Comparison of ENCODE assay signal across 15 cellular contexts in the genomic region with DNA sequence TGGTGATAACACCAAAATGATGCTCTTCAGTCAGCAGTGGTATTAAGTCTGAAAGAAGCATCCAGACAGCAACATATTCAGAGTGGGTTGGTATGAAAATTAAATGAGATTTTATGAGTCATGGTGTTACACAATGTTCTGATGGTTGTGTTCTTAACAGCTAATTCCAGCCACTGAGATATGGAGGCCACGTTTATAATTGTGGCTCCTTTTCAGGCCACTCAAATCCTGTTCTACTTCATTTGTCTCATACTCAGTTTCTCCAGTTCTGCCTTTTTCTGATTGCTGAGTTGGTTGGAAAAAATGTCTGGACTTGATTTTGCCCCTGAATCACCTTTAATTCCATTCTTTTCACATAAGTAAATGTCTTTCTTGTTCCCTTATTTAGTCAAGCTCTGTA.
DNase-seq lines count a peak whose midpoint lies in the region; ATAC-seq, FAIRE-seq and TF ChIP-seq lines count a peak whose summit lies in the region.
"Had no signal": no experiment of that assay in that cellular context is flagged by ENCODE, and none has a peak within 500 bp of the region (broad histone marks: within the 10 kb centered on the region; RNA-seq: fewer than 3 reads in every experiment).

No MANE protein-coding gene starts in this region.

- H3K27me3 ChIP-seq in left ventricle myocardium inferior (ENCODE audit: low read depth) (no peaks in the 10 kb centered on the region), keratinocyte (ENCODE audit: control insufficient read depth, extremely low read depth, insufficient read depth, low read length) (no peaks in the 10 kb centered on the region)
- H3K27me3 ChIP-seq: thyroid gland had no signal

- no peaks in the 10 kb centered on the region for H3K9me1 ChIP-seq in keratinocyte (ENCODE audit: control insufficient read depth, extremely low read depth, insufficient read depth, low read length)

- DNase-seq in Right ventricle myocardium superior (no peak), left ventricle myocardium inferior (no peak), cardiac fibroblast (ENCODE audit: low read depth in 2 of 2) (peak; percentile 81 to 86), keratinocyte (ENCODE audit: low read depth, low spot score) (no peak), NCI-H1048 (lab: John Stamatoyannopoulos, UW) (no peak), SW480 (ENCODE audit: low spot score) (no peak), SW 1271 (lab: John Stamatoyannopoulos, UW) (no peak)
- DNase-seq: activated CD4-positive, alpha-beta memory T cell treated with anti-CD3 and anti-CD28 coated beads, Interleukin-2, amount 10 ng/mL, durations not matched to agents 7 days and 5 days; activated gamma-delta T cell; DMS 273 treated with DMSO at 0.1 percent for 48 hours; kidney glomerular epithelial cell; naive thymus-derived CD8-positive, alpha-beta T cell; thyroid gland had no signal

- no peak overlapping the region for H3K27ac ChIP-seq in left ventricle myocardium inferior (replicated peaks)
- H3K27ac ChIP-seq in keratinocyte (ENCODE audit: control insufficient read depth, insufficient read depth, low read length) = no peak overlapping the region
- H3K27ac ChIP-seq: thyroid gland had no signal

- no peak overlapping the region for H3K9ac ChIP-seq in keratinocyte (ENCODE audit: control insufficient read depth, extremely low read depth, insufficient read depth, low read length)

- H4K20me1 ChIP-seq in keratinocyte (ENCODE audit: control insufficient read depth, extremely low read depth, insufficient read depth, low read length) = no peaks in the 10 kb centered on the region

- H3K4me1 ChIP-seq in left ventricle myocardium inferior = no peaks in the 10 kb centered on the region
- peaks cover 4% of the 10 kb centered on the region for H3K4me1 ChIP-seq in keratinocyte (ENCODE audit: control insufficient read depth, extremely low read depth, insufficient read depth, low read length)
- H3K4me1 ChIP-seq: thyroid gland had no signal

- H3K36me3 ChIP-seq in left ventricle myocardium inferior (no peaks in the 10 kb centered on the region), keratinocyte (ENCODE audit: control insufficient read depth in 2 of 2, extremely low read depth in 1 of 2, insufficient read depth in 2 of 2, low read length in 2 of 2) (no peaks in the 10 kb centered on the region)
- H3K36me3 ChIP-seq: thyroid gland had no signal

- dilution Hi-C loops in keratinocyte (cut with MboI; ENCODE audit: extremely low pct_ligation_motif_present, low sequenced_read_pairs) = no loop called here

- H3K4me3 ChIP-seq in left ventricle myocardium inferior (no peak overlapping the region), cardiac fibroblast (replicated peaks in 1 of 2; ENCODE audit: low read depth in 2 of 2, low read length in 2 of 2) (no peak overlapping the region), keratinocyte (ENCODE audit: control insufficient read depth in 2 of 3, extremely low read depth in 1 of 3, insufficient read depth in 2 of 3, low read depth in 1 of 3, low read length in 3 of 3) (no peak overlapping the region)
- H3K4me3 ChIP-seq: thyroid gland had no signal

- ATAC-seq in Right ventricle myocardium superior (ENCODE audit: poor library complexity) = peak; percentile 75
- ATAC-seq in GM18519 (IDR thresholded peaks at IDR 0.05; ENCODE audit: low FRiP score, unreplicated experiment) = no peak

- H3K9me3 ChIP-seq in left ventricle myocardium inferior (replicated peaks) (no peaks in the 10 kb centered on the region), keratinocyte (ENCODE audit: control insufficient read depth, low read depth, low read length) (no peaks in the 10 kb centered on the region)
- H3K9me3 ChIP-seq: thyroid gland had no signal

- FAIRE-seq in keratinocyte (lab: Jason Lieb, UNC) = peak; percentile 60
- FAIRE-seq: frontal cortex had no signal

- H2AFZ ChIP-seq in keratinocyte (ENCODE audit: control insufficient read depth, low read length) = peak overlapping the region; percentile 52

- intact Hi-C loops in Right ventricle myocardium superior (cut with DNase I) (no loop called here), left ventricle myocardium inferior (cut with micrococcal nuclease) (no loop called here)

- no peak overlapping the region for H3K4me2 ChIP-seq in keratinocyte (ENCODE audit: control insufficient read depth, extremely low read depth, insufficient read depth, low read depth, low read length)

- H3K79me2 ChIP-seq in keratinocyte (ENCODE audit: control insufficient read depth, insufficient read depth, low read length) = no peaks in the 10 kb centered on the region

- TF ChIP-seq CTCF in left ventricle myocardium inferior (IDR thresholded peaks at IDR 0.05; ENCODE audit: borderline replicate concordance) (no peak), cardiac fibroblast (IDR thresholded peaks at IDR 0.05; ENCODE audit: low read depth, low read length) (no peak), keratinocyte (optimal IDR thresholded peaks at IDR 0.05 in 1 of 3, IDR thresholded peaks at IDR 0.05 in 1 of 3, conservative IDR thresholded peaks at IDR 0.05 in 1 of 3; ENCODE audit: extremely low read depth in 1 of 3, insufficient read depth in 2 of 3, low read length in 3 of 3) (no peak)

Comparison
In these comparisons a context has a peak if more than half of its experiments do, and no peak if none do; other contexts are left out.
1. DNase-seq: peak in cardiac fibroblast (2 of 2); none in Right ventricle myocardium superior (single experiment), left ventricle myocardium inferior (single experiment), keratinocyte (single experiment), NCI-H1048 (single experiment), SW480 (single experiment) and SW 1271 (0 of 2).